11 cellular contexts compared by ENCODE assay signal in genomic region chr5:150623152-150623877, GRCh38. TPM values are rescaled to one million over a fixed set of nuclear protein-coding genes. Genes with fewer than 3 reads are reported as not detected.
DNase-seq lines count a peak whose midpoint lies in the region; ATAC-seq and TF ChIP-seq lines count a peak whose summit lies in the region.
"Had no signal": no experiment of that assay in that cellular context is flagged by ENCODE, and none has a peak within 500 bp of the region (broad histone marks: within the 10 kb centered on the region; RNA-seq: fewer than 3 reads in every experiment).

No MANE protein-coding gene starts in this region.

- CTCF ChIA-PET in Panc1 (lab: Charles Lee), result interaction anchor here (0.5 kb wide), 1 partner anchor 21 kb away, joined by 6 read pairs; no protein-coding TSS in a partner anchor

- H3K4me3 ChIP-seq in Panc1 (ENCODE audit: low read depth in 2 of 2, low read length in 2 of 2) (no peak overlapping the region), thoracic aorta (peak overlapping the region; percentile 94)

- H3K27ac ChIP-seq in Panc1 (ENCODE audit: low read length) (peak overlapping the region; percentile 81), thoracic aorta (peak overlapping the region; percentile 68 to 99)

- in situ Hi-C loops in Panc1 (cut with HindIII; ENCODE audit: low pct_unique_long_range_greater_than_20kb, low sequenced_read_pairs), result no loop called here

- no TSS peak for BruUV-seq in Panc1 (replicated peaks; lab: Mats Ljungman, UMichigan)

- H3K9me3 ChIP-seq in Panc1 (ENCODE audit: control insufficient read depth, insufficient read depth, low read depth, low read length) (no peaks in the 10 kb centered on the region), thoracic aorta (no peaks in the 10 kb centered on the region)

- H3K27me3 ChIP-seq in Panc1 (ENCODE audit: control insufficient read depth, insufficient read depth, low read length) (no peaks in the 10 kb centered on the region), thoracic aorta (replicated peaks; ENCODE audit: insufficient read depth) (no peaks in the 10 kb centered on the region)

- DNase-seq in activated naive CD4-positive, alpha-beta T cell treated with Interleukin-2 at 50 U/mL for 16 hours, result peak; percentile 3
- DNase-seq in activated naive CD4-positive, alpha-beta T cell treated with anti-CD3 and anti-CD28 coated beads, Interleukin-2, amount 50 U/mL, for 16 hours, result no peak
- DNase-seq in Panc1 (ENCODE audit: low read depth, low spot score) (no peak), germinal center (ENCODE audit: low spot score) (peak; percentile 26), thoracic aorta (ENCODE audit: low spot score) (no peak), SW 1271 (lab: John Stamatoyannopoulos, UW) (no peak), AML-193 (lab: John Stamatoyannopoulos, UW) (no peak), NCI-H226 (no peak)
- DNase-seq: activated CD4-positive, alpha-beta T cell treated with anti-CD3 and anti-CD28 coated beads for 48 hours; GOT3; NCI-H187 had no signal

- no peaks in the 10 kb centered on the region; the same call in 1 of the 2 replicates for H3K36me3 ChIP-seq in Panc1 (ENCODE audit: control insufficient read depth, insufficient read depth, low read length)
- H3K36me3 ChIP-seq in thoracic aorta, result no peaks in the 10 kb centered on the region

- H3K4me1 ChIP-seq in Panc1 (ENCODE audit: control insufficient read depth, insufficient read depth, low read length), result peaks cover 45% of the 10 kb centered on the region
- H3K4me1 ChIP-seq in thoracic aorta (ENCODE audit: control insufficient read depth in 1 of 2, low read depth in 2 of 2), result peaks cover 22 to 65% of the 10 kb centered on the region in 2 donors

- intact Hi-C loops in Panc1 (cut with micrococcal nuclease; ENCODE audit: unreplicated experiment), result no loop called here

- no peak for ATAC-seq in Panc1
- ATAC-seq in thoracic aorta (ENCODE audit: insufficient number of reproducible peaks, low FRiP score, low read depth), result no peak

- TF ChIP-seq CTCF in Panc1 (IDR thresholded peaks at IDR 0.05), result no peak
- TF ChIP-seq CTCF in thoracic aorta (IDR thresholded peaks at IDR 0.05), result no peak

- POLR2A ChIA-PET in Panc1 (lab: Charles Lee), result interaction anchor here (1.0 kb wide), 1 partner anchor 158 kb away, joined by 3 read pairs; no protein-coding TSS in a partner anchor

RNA-seq across cellular contexts. Expression of gene SYNPO, which starts 17.1 kb away (rescaled TPM):
- 82.8 TPM for total RNA-seq in Panc1 (2021; ENCODE audit: unreplicated experiment)
- polyA plus RNA-seq in Panc1 (2012; ENCODE audit: insufficient read length), result 66.3 TPM
- 100 to 1,000 TPM; 191 to 226 TPM for total RNA-seq in thoracic aorta

RNA-seq across cellular contexts. Expression of gene MYOZ3, which starts 37.7 kb away (rescaled TPM):
- total RNA-seq in Panc1 (2021; ENCODE audit: unreplicated experiment) (1.7 TPM), thoracic aorta (1 to 10 TPM in 1 of 2 donors, under 1 TPM in 1; 0.81 to 2.8 TPM)
- 1.9 TPM for polyA plus RNA-seq in Panc1 (2012; ENCODE audit: insufficient read length)

Comparison
In these comparisons a context has a peak if more than half of its experiments do, and no peak if none do; other contexts are left out.
1. DNase-seq: peak in activated naive CD4-positive, alpha-beta T cell treated with Interleukin-2 at 50 U/mL for 16 hours (single experiment) and germinal center (single experiment); none in activated naive CD4-positive, alpha-beta T cell treated with anti-CD3 and anti-CD28 coated beads, Interleukin-2, amount 50 U/mL, for 16 hours (single experiment), Panc1 (single experiment), thoracic aorta (single experiment), SW 1271 (0 of 2), AML-193 (0 of 2) and NCI-H226 (single experiment).